Comparison of ENCODE assay signal across 19 cellular contexts in the genomic region with DNA sequence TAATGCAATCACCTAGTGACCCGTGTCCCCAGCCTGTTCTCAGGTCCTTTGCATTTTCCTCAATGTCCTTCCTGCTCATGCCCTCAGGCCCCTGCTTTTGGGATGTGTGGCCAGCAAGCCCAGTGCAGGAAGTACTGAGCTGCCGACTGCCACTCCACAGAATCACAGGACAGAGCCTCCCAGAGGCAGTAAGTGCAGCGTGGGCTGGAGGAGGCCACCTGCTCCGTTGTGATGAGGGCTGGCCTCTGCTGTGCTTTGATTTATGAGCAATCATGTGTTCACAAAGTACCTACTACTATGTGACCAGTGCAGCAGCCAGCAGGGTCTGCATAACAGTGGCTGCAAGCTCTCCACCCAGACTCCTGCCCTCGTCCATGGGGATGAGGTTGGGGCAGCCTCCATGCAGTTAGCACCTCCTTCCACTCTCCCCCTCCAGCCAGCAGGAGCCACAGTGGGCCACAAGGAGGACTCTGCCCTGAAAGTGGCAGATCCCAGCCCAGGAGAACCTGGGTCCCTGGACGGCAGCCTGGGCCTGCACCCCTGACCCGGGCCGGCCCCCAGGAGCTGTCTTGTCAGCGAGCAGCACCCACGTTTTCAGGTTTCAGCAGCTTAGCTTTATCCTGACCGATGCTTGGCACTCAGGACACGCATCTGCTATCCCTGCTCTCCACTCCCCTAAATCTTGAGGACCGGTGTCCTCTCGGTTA.
"Had no signal": no experiment of that assay in that cellular context is flagged by ENCODE, and none has a peak within 500 bp of the region (broad histone marks: within the 10 kb centered on the region; RNA-seq: fewer than 3 reads in every experiment).

No MANE protein-coding gene starts in this region.

- H3K27me3 Mint-ChIP-seq: naive thymus-derived CD8-positive, alpha-beta T cell had no signal

- H3K27me3 ChIP-seq: hepatocyte had no signal

- H2AFZ ChIP-seq: hepatocyte, parathyroid adenoma had no signal

- H3K36me3 Mint-ChIP-seq: naive thymus-derived CD8-positive, alpha-beta T cell had no signal

- H3K9me3 Mint-ChIP-seq: naive thymus-derived CD8-positive, alpha-beta T cell had no signal

- H3K27ac ChIP-seq: dorsolateral prefrontal cortex, hepatocyte, parathyroid adenoma, psoas muscle, sigmoid colon, skin epidermis had no signal

- H3K9ac ChIP-seq: parathyroid adenoma had no signal

- DNase-seq: cortex of kidney; dorsolateral prefrontal cortex; effector CD8-positive, alpha-beta T cell; foreskin melanocyte; head of caudate nucleus; kidney; left cardiac atrium; left ventricle myocardium superior; mesendoderm; naive thymus-derived CD8-positive, alpha-beta T cell; occipital lobe; psoas muscle; retina; sigmoid colon; stimulated activated CD4-positive, alpha-beta T cell treated with anti-CD3 and anti-CD28 coated beads, Interleukin-12 subunit alpha, Interleukin-12 subunit beta, amount 100 ng/mL, for 4 hours; stimulated activated naive CD4-positive, alpha-beta T cell had no signal

- ATAC-seq: left cardiac atrium; left ventricle myocardium superior; naive thymus-derived CD8-positive, alpha-beta T cell; psoas muscle had no signal

- H3K4me2 ChIP-seq: hepatocyte had no signal

- H3K36me3 ChIP-seq: sigmoid colon had no signal

- H3K4me3 Mint-ChIP-seq: naive thymus-derived CD8-positive, alpha-beta T cell had no signal

- H3K9me3 ChIP-seq: psoas muscle, sigmoid colon had no signal

- H3K4me3 ChIP-seq: dorsolateral prefrontal cortex, hepatocyte, psoas muscle, sigmoid colon, skin epidermis had no signal

- H3K79me2 ChIP-seq: hepatocyte, parathyroid adenoma had no signal

- H3K27ac Mint-ChIP-seq: naive thymus-derived CD8-positive, alpha-beta T cell had no signal

- H3K4me1 ChIP-seq: sigmoid colon had no signal

- FAIRE-seq: kidney had no signal
